Comparison of ENCODE assay signal across 10 cellular contexts in genomic region chr6:151482290-151482689, GRCh38. TPM values are rescaled to one million over a fixed set of nuclear protein-coding genes. Genes with fewer than 3 reads are reported as not detected.
DNase-seq lines count a peak whose midpoint lies in the region; ATAC-seq and TF ChIP-seq lines count a peak whose summit lies in the region.
"Had no signal": no experiment of that assay in that cellular context is flagged by ENCODE, and none has a peak within 500 bp of the region (broad histone marks: within the 10 kb centered on the region; RNA-seq: fewer than 3 reads in every experiment).

No MANE protein-coding gene starts in this region.

- H2AFZ ChIP-seq in fibroblast of lung (ENCODE audit: low read length): peak overlapping the region; percentile 86

- peak overlapping the region; percentile 18 for H3K9ac ChIP-seq in fibroblast of lung (ENCODE audit: insufficient read depth, low read length)

- DNase-seq in activated naive CD4-positive, alpha-beta T cell treated with Interleukin-2 at 50 U/mL for 16 hours: peak; percentile 13
- DNase-seq in activated naive CD4-positive, alpha-beta T cell treated with anti-CD3 and anti-CD28 coated beads, Interleukin-2, amount 50 U/mL, for 16 hours: no peak
- DNase-seq in RPMI8226: peak; percentile 12
- DNase-seq in fibroblast of lung (ENCODE audit: low read depth in 2 of 2): peak; percentile 11 to 44
- no peak for DNase-seq in thoracic aorta (ENCODE audit: low spot score)
- DNase-seq in SJCRH30: no peak
- DNase-seq in NCI-H1048 (lab: John Stamatoyannopoulos, UW): no peak
- DNase-seq: dorsolateral prefrontal cortex had no signal

- peak overlapping the region; percentile 82 for H3K4me2 ChIP-seq in fibroblast of lung (ENCODE audit: extremely low read depth, insufficient read depth, low read length)

- no peaks in the 10 kb centered on the region for H3K27me3 ChIP-seq in fibroblast of lung (ENCODE audit: control insufficient read depth, insufficient read depth, low read length)
- no peaks in the 10 kb centered on the region for H3K27me3 ChIP-seq in thoracic aorta (replicated peaks; ENCODE audit: insufficient read depth)
- H3K27me3 ChIP-seq in SJCRH30: no peaks in the 10 kb centered on the region
- H3K27me3 ChIP-seq: dorsolateral prefrontal cortex had no signal

- ATAC-seq in thoracic aorta (ENCODE audit: insufficient number of reproducible peaks, low FRiP score, low read depth) (no peak), HG02981 (IDR thresholded peaks at IDR 0.05; ENCODE audit: unreplicated experiment) (no peak)
- ATAC-seq: Panc1 had no signal

- no peak for TF ChIP-seq CTCF in fibroblast of lung (conservative IDR thresholded peaks at IDR 0.05 in 1 of 2, IDR thresholded peaks at IDR 0.05 in 1 of 2; ENCODE audit: low read depth in 1 of 2, low read length in 2 of 2)
- TF ChIP-seq CTCF in thoracic aorta (IDR thresholded peaks at IDR 0.05): no peak

- H3K79me2 ChIP-seq in fibroblast of lung (ENCODE audit: control insufficient read depth, insufficient read depth, low read length): no peaks in the 10 kb centered on the region

- H3K4me1 ChIP-seq in fibroblast of lung (ENCODE audit: control insufficient read depth, extremely low read depth, insufficient read depth, low read length) (peaks cover 3% of the 10 kb centered on the region), thoracic aorta (ENCODE audit: control insufficient read depth in 1 of 2, low read depth in 2 of 2) (peaks cover 8 to 12% of the 10 kb centered on the region in 2 donors), SJCRH30 (no peaks in the 10 kb centered on the region; the same call in 1 of the 2 replicates)

- peak overlapping the region; percentile 10 to 36 (median 24) for H3K4me3 ChIP-seq in fibroblast of lung (replicated peaks in 1 of 4; ENCODE audit: control extremely low read depth in 1 of 4, insufficient read depth in 1 of 4, low read depth in 3 of 4, low read length in 4 of 4)
- peak overlapping the region; percentile 60 for H3K4me3 ChIP-seq in thoracic aorta
- no peak overlapping the region for H3K4me3 ChIP-seq in SJCRH30

- H3K27ac ChIP-seq in fibroblast of lung (ENCODE audit: insufficient read depth, low read length) (peak overlapping the region; percentile 34), thoracic aorta (peak overlapping the region in 1 of 2 donors; percentile 57), SJCRH30 (no peak overlapping the region)

- H3K9me3 ChIP-seq in fibroblast of lung (ENCODE audit: control insufficient read depth, insufficient read depth, low read depth, low read length) (no peaks in the 10 kb centered on the region), thoracic aorta (no peaks in the 10 kb centered on the region), SJCRH30 (replicated peaks) (no peaks in the 10 kb centered on the region)

- H3K36me3 ChIP-seq in fibroblast of lung (ENCODE audit: control insufficient read depth, insufficient read depth, low read length): no peaks in the 10 kb centered on the region
- no peaks in the 10 kb centered on the region for H3K36me3 ChIP-seq in thoracic aorta
- H3K36me3 ChIP-seq in SJCRH30: no peaks in the 10 kb centered on the region

- no peaks in the 10 kb centered on the region for H4K20me1 ChIP-seq in fibroblast of lung (ENCODE audit: control insufficient read depth, extremely low read depth, insufficient read depth, low read length)

RNA-seq across cellular contexts. Expression of gene CCDC170, which starts 11.5 kb away (rescaled TPM):
- total RNA-seq in fibroblast of lung (0.77 and 0.83 TPM in 2 replicates), thoracic aorta (1 to 10 TPM in 1 of 2 donors, under 1 TPM in 1; 0.81 to 1.5 TPM)
- 0.36 and 0.76 TPM in 2 replicates for polyA plus RNA-seq in fibroblast of lung
- polyA plus RNA-seq in fibroblast of lung (2012): 0.43 and 0.55 TPM in 2 replicates
- polyA minus RNA-seq in fibroblast of lung (ENCODE audit: low replicate concordance): not detected in 2 replicates
- not detected in 2 replicates for total RNA-seq in SJCRH30 (2014; rRNA removed; shearing (Covaris generic))

RNA-seq across cellular contexts. Expression of gene RMND1, which starts 30.4 kb away (rescaled TPM):
- total RNA-seq in fibroblast of lung (50.6 and 58.3 TPM in 2 replicates), thoracic aorta (10 to 100 TPM; 20.7 to 21.2 TPM)
- polyA plus RNA-seq in fibroblast of lung: 21.1 and 21.5 TPM in 2 replicates
- polyA plus RNA-seq in fibroblast of lung (2012): 19.7 and 20.8 TPM in 2 replicates
- 5.3 and 6.4 TPM in 2 replicates for polyA minus RNA-seq in fibroblast of lung (ENCODE audit: low replicate concordance)
- 33.1 and 33.3 TPM in 2 replicates for total RNA-seq in SJCRH30 (2014; rRNA removed; shearing (Covaris generic))

Comparison
In these comparisons a context has a peak if more than half of its experiments do, and no peak if none do; other contexts are left out.
1. DNase-seq: peak in activated naive CD4-positive, alpha-beta T cell treated with Interleukin-2 at 50 U/mL for 16 hours (single experiment), RPMI8226 (single experiment) and fibroblast of lung (2 of 2); none in activated naive CD4-positive, alpha-beta T cell treated with anti-CD3 and anti-CD28 coated beads, Interleukin-2, amount 50 U/mL, for 16 hours (single experiment), thoracic aorta (single experiment), SJCRH30 (0 of 2) and NCI-H1048 (single experiment).